Comparison of ENCODE assay signal across 8 cellular contexts in genomic region chr19:53126733-53127132, GRCh38. TPM values are rescaled to one million over a fixed set of nuclear protein-coding genes. Genes with fewer than 3 reads are reported as not detected.
DNase-seq lines count a peak whose midpoint lies in the region; ATAC-seq, FAIRE-seq and TF ChIP-seq lines count a peak whose summit lies in the region.
"Not testable (repeated sequence)": the region's sequence is repeated elsewhere in the genome, so short reads cannot be mapped to it uniquely, and the experiment has no call there.

No MANE protein-coding gene starts in this region.

- H3K4ac ChIP-seq in IMR-90 (ENCODE audit: low read depth, low read length); H1 (replicated peaks; ENCODE audit: insufficient read length, low read depth, low read length): not testable (repeated sequence)

- H3K27ac ChIP-seq in IMR-90 (ENCODE audit: insufficient read depth, low read length); H1 (ENCODE audit: low read depth, low read length); right cardiac atrium (ENCODE audit: low read length): not testable (repeated sequence)
- peak overlapping the region in 3 of 5 donors; percentile 59 to 84 (median 80) for H3K27ac ChIP-seq in adrenal gland
- peak overlapping the region in 2 of 10 donors; percentile 56 to 58 for H3K27ac ChIP-seq in heart right ventricle
- peak overlapping the region; percentile 77 for H3K27ac ChIP-seq in HepG2 (ENCODE audit: extremely low read length, insufficient read depth, low read length)

- ATAC-seq in IMR-90 (ENCODE audit: low read depth) = peak; percentile 11; the same call in 1 of the 2 replicates
- peak; percentile 76 for ATAC-seq in Right ventricle myocardium superior (ENCODE audit: poor library complexity)
- peak; percentile 18 to 76 (median 57) for ATAC-seq in heart right ventricle
- peak; percentile 55 to 65 for ATAC-seq in right cardiac atrium
- peak; percentile 93 for ATAC-seq in HepG2

- dilution Hi-C loops in IMR-90 (cut with HindIII; ENCODE audit: low sequenced_read_pairs, unreplicated experiment) = not testable (repeated sequence)

- not testable (repeated sequence) for H3K14ac ChIP-seq in IMR-90 (replicated peaks; ENCODE audit: low read depth, low read length); H1 (ENCODE audit: insufficient read length)

- H2AFZ ChIP-seq in IMR-90 (replicated peaks; ENCODE audit: low read length, poor library complexity); H1 (ENCODE audit: low read length); HepG2 (ENCODE audit: low read length): not testable (repeated sequence)

- not testable (repeated sequence) for H3K27me3 ChIP-seq in Caco-2 (replicated peaks; ENCODE audit: control insufficient read depth, insufficient read depth, low read length); IMR-90 (ENCODE audit: control insufficient read depth, insufficient read depth, low read length); adrenal gland; H1 (replicated peaks in 1 of 4; ENCODE audit: control insufficient read depth in 3 of 4, extremely low read depth in 1 of 4, insufficient read depth in 3 of 4, low read length in 3 of 4); heart right ventricle; right cardiac atrium (ENCODE audit: control insufficient read depth, insufficient read depth); HepG2 (ENCODE audit: control insufficient read depth in 1 of 2, insufficient read depth in 2 of 2, low read length in 2 of 2)

- intact Hi-C loops in Caco-2 (cut with micrococcal nuclease; ENCODE audit: unreplicated experiment); IMR-90 (cut with micrococcal nuclease); Right ventricle myocardium superior (cut with DNase I); heart right ventricle (cut with DNase I); right cardiac atrium (cut with DNase I); HepG2 (cut with micrococcal nuclease; ENCODE audit: unreplicated experiment): not testable (repeated sequence)
- intact Hi-C loops in adrenal gland (cut with DNase I) = loop anchor here in 1 of 2 donors (5.0 kb wide), 1 partner anchor 39 kb away; no protein-coding TSS in a partner anchor

- peak; percentile 58 for FAIRE-seq in H1 (lab: Jason Lieb, UNC)
- peak; percentile 91 for FAIRE-seq in HepG2 (lab: Jason Lieb, UNC)

- H4K5ac ChIP-seq in IMR-90 (ENCODE audit: low read depth, low read length); H1 (ENCODE audit: insufficient read length, low read depth, low read length): not testable (repeated sequence)

- not testable (repeated sequence) for H2BK12ac ChIP-seq in H1 (ENCODE audit: low read depth, low read length)

- H3K27ac Mint-ChIP-seq in Caco-2 (ENCODE audit: unreplicated experiment) = peak overlapping the region; percentile 76

- DNase-seq in Caco-2; IMR-90; adrenal gland; H1 (ENCODE audit: low read depth in 1 of 2, low spot score in 2 of 2); Right ventricle myocardium superior; heart right ventricle; right cardiac atrium; HepG2 (ENCODE audit: low spot score): not testable (repeated sequence)

- H4K20me1 ChIP-seq in IMR-90 (ENCODE audit: insufficient read depth, low read length); H1 (replicated peaks in 1 of 2; ENCODE audit: control insufficient read depth in 1 of 2, insufficient read depth in 2 of 2, low read length in 2 of 2); HepG2 (ENCODE audit: insufficient read depth, low read length): not testable (repeated sequence)

- H2BK20ac ChIP-seq in IMR-90 (ENCODE audit: low read depth, low read length); H1 (ENCODE audit: low read length): not testable (repeated sequence)

- not testable (repeated sequence) for H3K18ac ChIP-seq in IMR-90 (ENCODE audit: low read depth, low read length); H1 (ENCODE audit: extremely low read depth, low read length)

- not testable (repeated sequence) for H3K79me2 ChIP-seq in H1 (ENCODE audit: control insufficient read depth in 1 of 2, insufficient read depth in 2 of 2, low read length in 2 of 2); HepG2 (ENCODE audit: insufficient read depth, low read length)

- not testable (repeated sequence) for H2BK120ac ChIP-seq in IMR-90 (ENCODE audit: low read depth, low read length); H1 (replicated peaks; ENCODE audit: low read depth, low read length)

- H2AK9ac ChIP-seq in IMR-90 (replicated peaks; ENCODE audit: low read depth, low read length, poor library complexity) = not testable (repeated sequence)

- not testable (repeated sequence) for H3K23me2 ChIP-seq in H1 (ENCODE audit: low read depth, low read length)

- not testable (repeated sequence) for BruUV-seq in Caco-2 (replicated peaks; lab: Mats Ljungman, UMichigan); IMR-90 (replicated peaks; lab: Mats Ljungman, UMichigan); HepG2 (replicated peaks; lab: Mats Ljungman, UMichigan)

- not testable (repeated sequence) for H4K91ac ChIP-seq in IMR-90 (ENCODE audit: insufficient read depth, low read depth, low read length); H1 (replicated peaks; ENCODE audit: insufficient read length, low read length)

- not testable (repeated sequence) for TF ChIP-seq POLR2A in IMR-90 (IDR thresholded peaks at IDR 0.05; ENCODE audit: low read depth, low read length); adrenal gland (IDR thresholded peaks at IDR 0.05); H1 (IDR thresholded peaks at IDR 0.05; ENCODE audit: control extremely low read depth in 1 of 2, low read depth in 2 of 2, low read length in 2 of 2); HepG2 (IDR thresholded peaks at IDR 0.05; ENCODE audit: insufficient read depth in 1 of 2, low read depth in 2 of 2, low read length in 2 of 2)

- no CpG with 5 or more reads among the region's 6 CpGs for WGBS in IMR-90 (ENCODE audit: extremely low coverage in 2 of 2, insufficient read length in 1 of 2), 2 experiments
- no CpG with 5 or more reads among the region's 6 CpGs for WGBS in adrenal gland, 4 donors
- WGBS in H1 (ENCODE audit: extremely low coverage in 1 of 2, insufficient coverage in 1 of 2, insufficient read length in 1 of 2, insufficient replicate concordance in 2 of 2, low coverage in 1 of 2, low lambda C conversion rate in 2 of 2, missing lambda C conversion rate in 1 of 2), 2 experiments = no CpG with 5 or more reads among the region's 6 CpGs
- WGBS in heart right ventricle, 2 donors = no CpG with 5 or more reads among the region's 6 CpGs
- WGBS in right cardiac atrium = no CpG with 5 or more reads among the region's 6 CpGs
- no CpG with 5 or more reads among the region's 6 CpGs for WGBS in HepG2 (ENCODE audit: low lambda C conversion rate)

- peaks cover 13% of the 10 kb centered on the region for H3K4me1 Mint-ChIP-seq in Caco-2 (ENCODE audit: low read depth, unreplicated experiment)

- POLR2A ChIA-PET in Caco-2 (lab: Charles Lee); IMR-90 (lab: Charles Lee; ENCODE audit: unreplicated experiment); H1 (lab: Charles Lee; ENCODE audit: partially characterized antibody); HepG2 (lab: Yijun Ruan, JAX): not testable (repeated sequence)

- not testable (repeated sequence) for H3K79me1 ChIP-seq in IMR-90 (ENCODE audit: low read depth in 1 of 2, low read length in 2 of 2); H1 (ENCODE audit: low read depth, low read length)

- H2AK5ac ChIP-seq in IMR-90 (ENCODE audit: low read depth, low read length); H1 (ENCODE audit: low read depth, low read length): not testable (repeated sequence)

- not testable (repeated sequence) for TF ChIP-seq RAD21 in IMR-90 (IDR thresholded peaks at IDR 0.05; ENCODE audit: low read length); H1 (IDR thresholded peaks at IDR 0.05 in 1 of 2, conservative IDR thresholded peaks at IDR 0.05 in 1 of 2; ENCODE audit: low read depth in 2 of 2, low read length in 2 of 2); HepG2 (CRISPR knock-in tag; IDR thresholded peaks at IDR 0.05)

- not testable (repeated sequence) for H3K23ac ChIP-seq in IMR-90 (ENCODE audit: low read depth, low read length); H1 (ENCODE audit: insufficient read length)

- H3K9me1 ChIP-seq in IMR-90 (ENCODE audit: insufficient read depth, low read length) = not testable (repeated sequence)

- TF ChIP-seq CTCF in Caco-2 (IDR thresholded peaks at IDR 0.05; ENCODE audit: insufficient read depth in 1 of 2, low read depth in 1 of 2, low read length in 1 of 2, severe bottlenecking in 1 of 2, unreplicated experiment in 1 of 2); IMR-90 (conservative IDR thresholded peaks at IDR 0.05; ENCODE audit: low read depth, low read length); adrenal gland (IDR thresholded peaks at IDR 0.05); H1 (IDR thresholded peaks at IDR 0.05; ENCODE audit: control extremely low read depth in 1 of 3, insufficient read depth in 1 of 3, low read depth in 1 of 3, low read length in 3 of 3); heart right ventricle (IDR thresholded peaks at IDR 0.05); HepG2 (CRISPR knock-in tag; IDR thresholded peaks at IDR 0.05): not testable (repeated sequence)

- not testable (repeated sequence) for H2BK15ac ChIP-seq in IMR-90 (ENCODE audit: low read depth, low read length); H1 (ENCODE audit: low read length)

- CTCF ChIA-PET in Caco-2 (lab: Charles Lee); IMR-90 (lab: Yijun Ruan, JAX); H1 (lab: Charles Lee; ENCODE audit: partially characterized antibody); HepG2 (lab: Yijun Ruan, JAX; ENCODE audit: low intra/inter-chr PET ratio, low total read pairs): not testable (repeated sequence)

- H3K4me3 Mint-ChIP-seq in Caco-2 (ENCODE audit: unreplicated experiment) = peak overlapping the region; percentile 42

- in situ Hi-C loops in IMR-90 (cut with MboI; ENCODE audit: low sequenced_read_pairs); HepG2 (cut with HindIII; ENCODE audit: extremely low pct_ligation_motif_present, low pct_unique_long_range_greater_than_20kb): not testable (repeated sequence)

- H3K27me3 Mint-ChIP-seq in Caco-2 (ENCODE audit: insufficient read depth, unreplicated experiment) = not testable (repeated sequence)

- not testable (repeated sequence) for H3K9ac ChIP-seq in IMR-90 (ENCODE audit: low read depth, low read length); H1 (replicated peaks in 1 of 4; ENCODE audit: extremely low read depth in 1 of 4, low read depth in 3 of 4, low read length in 3 of 4)
- H3K9ac ChIP-seq in HepG2 (ENCODE audit: insufficient read depth, low read depth, low read length) = peak overlapping the region; percentile 27; the same call in 1 of the 2 replicates

- H3K9me3 ChIP-seq in Caco-2; IMR-90 (ENCODE audit: control insufficient read depth, insufficient read depth, low read length); adrenal gland (replicated peaks in 1 of 3); H1 (ENCODE audit: insufficient read depth in 2 of 2, low read depth in 1 of 2, low read length in 1 of 2); heart right ventricle; right cardiac atrium (ENCODE audit: control insufficient read depth, low read length); HepG2 (ENCODE audit: low read length): not testable (repeated sequence)

- H3K56ac ChIP-seq in IMR-90 (ENCODE audit: extremely low read depth, insufficient read depth, low read length); H1 (replicated peaks; ENCODE audit: insufficient read length, low read depth, low read length): not testable (repeated sequence)

- peaks cover 25% of the 10 kb centered on the region for H3K9me3 Mint-ChIP-seq in Caco-2 (ENCODE audit: unreplicated experiment)

- not testable (repeated sequence) for H2BK5ac ChIP-seq in IMR-90 (ENCODE audit: low read depth, low read length, poor library complexity, severe bottlenecking); H1 (ENCODE audit: low read depth, low read length)

- peaks cover 40% of the 10 kb centered on the region for H3K36me3 Mint-ChIP-seq in Caco-2 (ENCODE audit: insufficient read depth, unreplicated experiment)

- not testable (repeated sequence) for H4K8ac ChIP-seq in IMR-90 (ENCODE audit: low read depth in 2 of 2, low read length in 2 of 2); H1 (ENCODE audit: extremely low read depth, insufficient read depth, low read length)

- not testable (repeated sequence) for H3K4me1 ChIP-seq in Caco-2; IMR-90 (ENCODE audit: control insufficient read depth, insufficient read depth, low read length); H1 (replicated peaks in 1 of 4; ENCODE audit: control insufficient read depth in 3 of 4, insufficient read depth in 4 of 4, low read length in 3 of 4); right cardiac atrium (ENCODE audit: control insufficient read depth, insufficient read depth, low read length)
- H3K4me1 ChIP-seq in adrenal gland (replicated peaks in 1 of 2) = peaks cover 22 to 28% of the 10 kb centered on the region in 2 donors
- H3K4me1 ChIP-seq in heart right ventricle = peaks cover 5 to 25% (median 18%) of the 10 kb centered on the region in 9 donors
- H3K4me1 ChIP-seq in HepG2 (ENCODE audit: insufficient read depth, low read length) = peaks cover 39% of the 10 kb centered on the region

- not testable (repeated sequence) for H3K4me2 ChIP-seq in IMR-90 (ENCODE audit: low read depth, low read length); H1 (ENCODE audit: insufficient read depth in 1 of 2, low read depth in 2 of 2, low read length in 2 of 2)
- peak overlapping the region; percentile 57 for H3K4me2 ChIP-seq in HepG2 (ENCODE audit: low read depth, low read length)

- not testable (repeated sequence) for TF ChIP-seq EP300 in H1 (IDR thresholded peaks at IDR 0.05; ENCODE audit: borderline replicate concordance in 1 of 2, low read depth in 2 of 2, low read length in 2 of 2); HepG2 (IDR thresholded peaks at IDR 0.05; ENCODE audit: low read depth in 2 of 2, low read length in 2 of 2); HepG2 (CRISPR knock-in tag; IDR thresholded peaks at IDR 0.05; ENCODE audit: borderline replicate concordance)

- H3K36me3 ChIP-seq in Caco-2 (ENCODE audit: control insufficient read depth, insufficient read depth, low read length); IMR-90 (ENCODE audit: control insufficient read depth, insufficient read depth, low read length); adrenal gland (replicated peaks in 1 of 2); H1 (ENCODE audit: control insufficient read depth in 2 of 4, insufficient read depth in 4 of 4, low read length in 3 of 4); HepG2 (replicated peaks in 1 of 2; ENCODE audit: control insufficient read depth in 1 of 2, insufficient read depth in 2 of 2, low read length in 2 of 2): not testable (repeated sequence)
- H3K36me3 ChIP-seq in heart right ventricle = peaks cover 0 to 23% (median 0%) of the 10 kb centered on the region in 9 donors

- not testable (repeated sequence) for H3K4me3 ChIP-seq in Caco-2 (ENCODE audit: low read depth, low read length); IMR-90 (ENCODE audit: insufficient read depth, low read depth, low read length); adrenal gland; H1 (ENCODE audit: extremely low read depth in 1 of 4, insufficient read depth in 2 of 4, low read depth in 3 of 4, low read length in 4 of 4); heart right ventricle; right cardiac atrium (ENCODE audit: low read length)
- 0 out of 6 replicates have a peak overlapping the region, but pooled peaks of 1 of the 3 experiments have one; percentile 6 for H3K4me3 ChIP-seq in HepG2 (replicated peaks in 1 of 3; ENCODE audit: insufficient read depth in 1 of 3, low read depth in 2 of 3, low read length in 3 of 3)

RNA-seq across cellular contexts. Expression of gene ZNF415, which starts 6.0 kb away (rescaled TPM):
- total RNA-seq in Caco-2 (2022) (12.5 and 14.9 TPM in 2 replicates), IMR-90 (2012; rRNA removed) (7.7 and 7.8 TPM in 2 replicates), adrenal gland (10 to 100 TPM; 20.3 to 48.8 (median 35.0) TPM), Right ventricle myocardium superior (17.8 TPM), heart right ventricle (10 to 100 TPM; 18.7 to 32.5 (median 22.8) TPM), right cardiac atrium (10 to 100 TPM; 20.7 to 26.8 (median 22.1) TPM), HepG2 (2016; rRNA removed; fragmentation: Illumina TruSeq; extraction: Trizol) (0.15 and 0.29 TPM in 2 replicates)
- polyA plus RNA-seq in IMR-90 (2012; rRNA removed) (3.9 and 4.2 TPM in 2 replicates), adrenal gland (10 to 100 TPM; 17.5 to 45.4 (median 42.0) TPM), H1 (2011; rRNA removed) (3.8 and 5.8 TPM in 2 replicates), heart right ventricle (10 to 100 TPM in 1 of 2 donors, 1 to 10 TPM in 1; 9.5 to 19.8 TPM), right cardiac atrium (20.4 TPM), HepG2 (2011; rRNA removed) (0.17 and 0.38 TPM in 2 replicates)
- 0.92 and 1.2 TPM in 2 replicates for polyA plus RNA-seq in IMR-90 (2012; cell fraction: cytosol; rRNA removed)
- 0.77 and 4.5 TPM in 2 replicates for polyA plus RNA-seq in IMR-90 (2012; cell fraction: nucleus; rRNA removed; ENCODE audit: low replicate concordance)
- 9.3 and 9.7 TPM in 2 replicates for total RNA-seq in H1 (2021; fragmentation: NEBNext Ultra II Directional; extraction: Animal tissue kit (Norgen Biotek cat#: 25700))
- 6.8 TPM for polyA plus RNA-seq in H1 (2011; cell fraction: cytosol; rRNA removed)
- 5.3 TPM for polyA plus RNA-seq in H1 (2011; cell fraction: nucleus; rRNA removed)
- polyA plus RNA-seq in H1 (2012, experiment 1 of 2) = 4.9 to 8.6 TPM (median 6.5 TPM) in 4 replicates
- 0.20 TPM for polyA plus RNA-seq in H1 (2012, experiment 2 of 2)
- 8.7 TPM for polyA plus RNA-seq in H1 (2013, experiment 1 of 2)
- 8.7 TPM for polyA plus RNA-seq in H1 (2013, experiment 2 of 2)
- 19.2 and 20.2 TPM in 2 replicates for polyA minus RNA-seq in H1 (2011; rRNA and poly(A)+ RNA removed)
- polyA minus RNA-seq in H1 (2011; cell fraction: cytosol; rRNA and poly(A)+ RNA removed) = 8.2 TPM
- polyA minus RNA-seq in H1 (2011; cell fraction: nucleus; rRNA and poly(A)+ RNA removed) = 13.2 TPM
- not detected in 2 replicates for total RNA-seq in HepG2 (2016; cell fraction: cytosol; rRNA removed; fragmentation: Illumina TruSeq; extraction: Trizol; ENCODE audit: low read depth)
- 0.24 and 0.58 TPM in 2 replicates for total RNA-seq in HepG2 (2016; cell fraction: insoluble cytoplasmic fraction; rRNA removed; fragmentation: Illumina TruSeq; extraction: Trizol)
- total RNA-seq in HepG2 (2016; cell fraction: membrane; rRNA removed; fragmentation: Illumina TruSeq; extraction: Trizol) = 0.19 and 0.24 TPM in 2 replicates
- total RNA-seq in HepG2 (2016; cell fraction: nucleus; rRNA removed; fragmentation: Illumina TruSeq; extraction: Trizol) = 0.56 TPM in 1 of 2 replicates, not detected in the other
- 0.07 and 0.13 TPM in 2 replicates for polyA plus RNA-seq in HepG2 (2011; cell fraction: cytosol; rRNA removed)
- 0.18 and 0.23 TPM in 2 replicates for polyA plus RNA-seq in HepG2 (2011; cell fraction: nucleus; rRNA removed)
- polyA plus RNA-seq in HepG2 (2012) = 0.37 and 0.46 TPM in 2 replicates
- 0.14 TPM in 1 of 2 replicates, not detected in the other for polyA plus RNA-seq in HepG2 (2016; cell fraction: cytosol; fragmentation: Illumina TruSeq; extraction: Trizol; ENCODE audit: low read depth)
- polyA plus RNA-seq in HepG2 (2016; cell fraction: insoluble cytoplasmic fraction; fragmentation: Illumina TruSeq; extraction: Trizol; ENCODE audit: low read depth) = 0.38 and 0.69 TPM in 2 replicates
- 0.07 and 0.23 TPM in 2 replicates for polyA plus RNA-seq in HepG2 (2016; cell fraction: membrane; fragmentation: Illumina TruSeq; extraction: Trizol; ENCODE audit: low read depth)
- 0.48 and 1.3 TPM in 2 replicates for polyA plus RNA-seq in HepG2 (2016; cell fraction: nucleus; fragmentation: Illumina TruSeq; extraction: Trizol; ENCODE audit: insufficient read depth, low read depth)
- not detected in 2 replicates for polyA minus RNA-seq in HepG2 (2011; rRNA and poly(A)+ RNA removed; ENCODE audit: low replicate concordance)
- polyA minus RNA-seq in HepG2 (2011; cell fraction: cytosol; rRNA and poly(A)+ RNA removed) = 0.26 and 0.89 TPM in 2 replicates
- polyA minus RNA-seq in HepG2 (2011; cell fraction: nucleus; rRNA and poly(A)+ RNA removed) = 0.64 TPM in 1 of 2 replicates, not detected in the other

RNA-seq across cellular contexts. Expression of gene ZNF160, which starts 23.5 kb away (rescaled TPM):
- total RNA-seq in Caco-2 (2022) = 30.6 and 33.3 TPM in 2 replicates
- total RNA-seq in IMR-90 (2012; rRNA removed) = 26.9 and 30.8 TPM in 2 replicates
- 16.4 and 22.6 TPM in 2 replicates for polyA plus RNA-seq in IMR-90 (2012; rRNA removed)
- polyA plus RNA-seq in IMR-90 (2012; cell fraction: cytosol; rRNA removed) = 4.7 and 7.9 TPM in 2 replicates
- 68.6 and 98.0 TPM in 2 replicates for polyA plus RNA-seq in IMR-90 (2012; cell fraction: nucleus; rRNA removed; ENCODE audit: low replicate concordance)
- 10 to 100 TPM; 28.3 to 90.9 (median 58.2) TPM for total RNA-seq in adrenal gland
- 10 to 100 TPM; 26.1 to 66.6 (median 39.4) TPM for polyA plus RNA-seq in adrenal gland
- total RNA-seq in H1 (2021; fragmentation: NEBNext Ultra II Directional; extraction: Animal tissue kit (Norgen Biotek cat#: 25700)) = 28.3 and 31.2 TPM in 2 replicates
- 15.8 and 29.0 TPM in 2 replicates for polyA plus RNA-seq in H1 (2011; rRNA removed)
- 43.1 TPM for polyA plus RNA-seq in H1 (2011; cell fraction: cytosol; rRNA removed)
- 51.6 TPM for polyA plus RNA-seq in H1 (2011; cell fraction: nucleus; rRNA removed)
- 23.1 to 39.7 TPM (median 26.2 TPM) in 4 replicates for polyA plus RNA-seq in H1 (2012, experiment 1 of 2)
- polyA plus RNA-seq in H1 (2012, experiment 2 of 2) = 1.8 TPM
- polyA plus RNA-seq in H1 (2013, experiment 1 of 2) = 23.9 TPM
- 19.6 TPM for polyA plus RNA-seq in H1 (2013, experiment 2 of 2)
- 31.2 and 34.1 TPM in 2 replicates for polyA minus RNA-seq in H1 (2011; rRNA and poly(A)+ RNA removed)
- 21.1 TPM for polyA minus RNA-seq in H1 (2011; cell fraction: cytosol; rRNA and poly(A)+ RNA removed)
- polyA minus RNA-seq in H1 (2011; cell fraction: nucleus; rRNA and poly(A)+ RNA removed) = 61.4 TPM
- 15.7 TPM for total RNA-seq in Right ventricle myocardium superior
- 10 to 100 TPM in 9 of 10 donors, 1 to 10 TPM in 1; 9.8 to 22.9 (median 18.5) TPM for total RNA-seq in heart right ventricle
- polyA plus RNA-seq in heart right ventricle = 10 to 100 TPM in 1 of 2 donors, 1 to 10 TPM in 1; 9.1 to 25.9 TPM
- total RNA-seq in right cardiac atrium = 10 to 100 TPM; 15.9 to 23.1 (median 18.1) TPM
- 17.7 TPM for polyA plus RNA-seq in right cardiac atrium
- 12.1 and 14.5 TPM in 2 replicates for total RNA-seq in HepG2 (2016; rRNA removed; fragmentation: Illumina TruSeq; extraction: Trizol)
- total RNA-seq in HepG2 (2016; cell fraction: cytosol; rRNA removed; fragmentation: Illumina TruSeq; extraction: Trizol; ENCODE audit: low read depth) = 1.8 and 1.9 TPM in 2 replicates
- total RNA-seq in HepG2 (2016; cell fraction: insoluble cytoplasmic fraction; rRNA removed; fragmentation: Illumina TruSeq; extraction: Trizol) = 13.3 and 13.9 TPM in 2 replicates
- total RNA-seq in HepG2 (2016; cell fraction: membrane; rRNA removed; fragmentation: Illumina TruSeq; extraction: Trizol) = 4.6 and 4.7 TPM in 2 replicates
- 12.9 and 16.9 TPM in 2 replicates for total RNA-seq in HepG2 (2016; cell fraction: nucleus; rRNA removed; fragmentation: Illumina TruSeq; extraction: Trizol)
- polyA plus RNA-seq in HepG2 (2011; rRNA removed) = 8.1 and 8.4 TPM in 2 replicates
- 4.1 and 5.1 TPM in 2 replicates for polyA plus RNA-seq in HepG2 (2011; cell fraction: cytosol; rRNA removed)
- polyA plus RNA-seq in HepG2 (2011; cell fraction: nucleus; rRNA removed) = 26.0 and 27.3 TPM in 2 replicates
- polyA plus RNA-seq in HepG2 (2012) = 8.0 and 9.4 TPM in 2 replicates
- 0.28 and 0.32 TPM in 2 replicates for polyA plus RNA-seq in HepG2 (2016; cell fraction: cytosol; fragmentation: Illumina TruSeq; extraction: Trizol; ENCODE audit: low read depth)
- polyA plus RNA-seq in HepG2 (2016; cell fraction: insoluble cytoplasmic fraction; fragmentation: Illumina TruSeq; extraction: Trizol; ENCODE audit: low read depth) = 6.5 TPM in 2 replicates
- 0.78 and 1.0 TPM in 2 replicates for polyA plus RNA-seq in HepG2 (2016; cell fraction: membrane; fragmentation: Illumina TruSeq; extraction: Trizol; ENCODE audit: low read depth)
- 19.2 and 24.1 TPM in 2 replicates for polyA plus RNA-seq in HepG2 (2016; cell fraction: nucleus; fragmentation: Illumina TruSeq; extraction: Trizol; ENCODE audit: insufficient read depth, low read depth)
- 11.3 and 19.4 TPM in 2 replicates for polyA minus RNA-seq in HepG2 (2011; rRNA and poly(A)+ RNA removed; ENCODE audit: low replicate concordance)
- polyA minus RNA-seq in HepG2 (2011; cell fraction: cytosol; rRNA and poly(A)+ RNA removed) = 7.6 and 9.4 TPM in 2 replicates
- polyA minus RNA-seq in HepG2 (2011; cell fraction: nucleus; rRNA and poly(A)+ RNA removed) = 30.6 and 42.0 TPM in 2 replicates

RNA-seq across cellular contexts. Expression of gene ZNF347, which starts 32.1 kb away (rescaled TPM):
- total RNA-seq in Caco-2 (2022) = 1.3 and 2.2 TPM in 2 replicates
- total RNA-seq in IMR-90 (2012; rRNA removed) = 8.9 and 13.4 TPM in 2 replicates
- polyA plus RNA-seq in IMR-90 (2012; rRNA removed) = 2.3 and 2.8 TPM in 2 replicates
- polyA plus RNA-seq in IMR-90 (2012; cell fraction: cytosol; rRNA removed) = 0.45 and 1.9 TPM in 2 replicates
- 0.74 and 5.6 TPM in 2 replicates for polyA plus RNA-seq in IMR-90 (2012; cell fraction: nucleus; rRNA removed; ENCODE audit: low replicate concordance)
- total RNA-seq in adrenal gland = 10 to 100 TPM in 6 of 8 donors, 1 to 10 TPM in 2; 8.1 to 20.8 (median 14.4) TPM
- 10 to 100 TPM in 1 of 3 donors, 1 to 10 TPM in 2; 1.9 to 13.5 (median 4.2) TPM for polyA plus RNA-seq in adrenal gland
- 14.6 and 15.0 TPM in 2 replicates for total RNA-seq in H1 (2021; fragmentation: NEBNext Ultra II Directional; extraction: Animal tissue kit (Norgen Biotek cat#: 25700))
- 1.4 and 3.0 TPM in 2 replicates for polyA plus RNA-seq in H1 (2011; rRNA removed)
- 3.8 TPM for polyA plus RNA-seq in H1 (2011; cell fraction: cytosol; rRNA removed)
- 3.2 TPM for polyA plus RNA-seq in H1 (2011; cell fraction: nucleus; rRNA removed)
- 4.8 to 8.2 TPM (median 5.7 TPM) in 4 replicates for polyA plus RNA-seq in H1 (2012, experiment 1 of 2)
- polyA plus RNA-seq in H1 (2012, experiment 2 of 2) = 0.87 TPM
- 6.7 TPM for polyA plus RNA-seq in H1 (2013, experiment 1 of 2)
- 6.7 TPM for polyA plus RNA-seq in H1 (2013, experiment 2 of 2)
- 11.1 and 20.3 TPM in 2 replicates for polyA minus RNA-seq in H1 (2011; rRNA and poly(A)+ RNA removed)
- polyA minus RNA-seq in H1 (2011; cell fraction: cytosol; rRNA and poly(A)+ RNA removed) = 8.5 TPM
- 25.2 TPM for polyA minus RNA-seq in H1 (2011; cell fraction: nucleus; rRNA and poly(A)+ RNA removed)
- total RNA-seq in Right ventricle myocardium superior = 5.8 TPM
- total RNA-seq in heart right ventricle = 10 to 100 TPM in 2 of 10 donors, 1 to 10 TPM in 8; 5.4 to 11.3 (median 7.2) TPM
- polyA plus RNA-seq in heart right ventricle = 1 to 10 TPM; 2.0 to 3.2 TPM
- 1 to 10 TPM; 6.3 to 7.9 (median 7.3) TPM for total RNA-seq in right cardiac atrium
- 3.1 TPM for polyA plus RNA-seq in right cardiac atrium
- 5.3 and 6.2 TPM in 2 replicates for total RNA-seq in HepG2 (2016; rRNA removed; fragmentation: Illumina TruSeq; extraction: Trizol)
- total RNA-seq in HepG2 (2016; cell fraction: cytosol; rRNA removed; fragmentation: Illumina TruSeq; extraction: Trizol; ENCODE audit: low read depth) = 0.91 and 1.1 TPM in 2 replicates
- total RNA-seq in HepG2 (2016; cell fraction: insoluble cytoplasmic fraction; rRNA removed; fragmentation: Illumina TruSeq; extraction: Trizol) = 4.0 and 5.0 TPM in 2 replicates
- total RNA-seq in HepG2 (2016; cell fraction: membrane; rRNA removed; fragmentation: Illumina TruSeq; extraction: Trizol) = 1.2 and 1.6 TPM in 2 replicates
- total RNA-seq in HepG2 (2016; cell fraction: nucleus; rRNA removed; fragmentation: Illumina TruSeq; extraction: Trizol) = 4.6 and 4.9 TPM in 2 replicates
- 1.1 TPM in 2 replicates for polyA plus RNA-seq in HepG2 (2011; rRNA removed)
- polyA plus RNA-seq in HepG2 (2011; cell fraction: cytosol; rRNA removed) = 0.36 and 0.78 TPM in 2 replicates
- 0.63 and 1.4 TPM in 2 replicates for polyA plus RNA-seq in HepG2 (2011; cell fraction: nucleus; rRNA removed)
- polyA plus RNA-seq in HepG2 (2012) = 1.3 and 1.9 TPM in 2 replicates
- 0.23 and 0.25 TPM in 2 replicates for polyA plus RNA-seq in HepG2 (2016; cell fraction: cytosol; fragmentation: Illumina TruSeq; extraction: Trizol; ENCODE audit: low read depth)
- 2.3 and 2.6 TPM in 2 replicates for polyA plus RNA-seq in HepG2 (2016; cell fraction: insoluble cytoplasmic fraction; fragmentation: Illumina TruSeq; extraction: Trizol; ENCODE audit: low read depth)
- 0.31 and 0.59 TPM in 2 replicates for polyA plus RNA-seq in HepG2 (2016; cell fraction: membrane; fragmentation: Illumina TruSeq; extraction: Trizol; ENCODE audit: low read depth)
- 4.6 and 5.5 TPM in 2 replicates for polyA plus RNA-seq in HepG2 (2016; cell fraction: nucleus; fragmentation: Illumina TruSeq; extraction: Trizol; ENCODE audit: insufficient read depth, low read depth)
- polyA minus RNA-seq in HepG2 (2011; rRNA and poly(A)+ RNA removed; ENCODE audit: low replicate concordance) = 1.1 TPM in 1 of 2 replicates, not detected in the other
- 0.70 and 1.1 TPM in 2 replicates for polyA minus RNA-seq in HepG2 (2011; cell fraction: cytosol; rRNA and poly(A)+ RNA removed)
- polyA minus RNA-seq in HepG2 (2011; cell fraction: nucleus; rRNA and poly(A)+ RNA removed) = 4.5 and 9.7 TPM in 2 replicates

Comparison
In these comparisons a context has a peak if more than half of its experiments do, and no peak if none do; other contexts are left out.
1. ATAC-seq: peak in every context shown above with its lines; median percentile 93 in HepG2; 76 in Right ventricle myocardium superior; 60 in right cardiac atrium; 57 in heart right ventricle; 11 in IMR-90.